Comparison of ENCODE assay signal across 16 cellular contexts in genomic region chr17:35973333-35974260, GRCh38. TPM values are rescaled to one million over a fixed set of nuclear protein-coding genes. Genes with fewer than 3 reads are reported as not detected.
A peak's percentile ranks its signal among the peaks of the same experiment; 100 is the strongest.
DNase-seq lines count a peak whose midpoint lies in the region; ATAC-seq, FAIRE-seq and TF ChIP-seq lines count a peak whose summit lies in the region.
"Had no signal": no experiment of that assay in that cellular context is flagged by ENCODE, and none has a peak within 500 bp of the region (broad histone marks: within the 10 kb centered on the region; RNA-seq: fewer than 3 reads in every experiment).

No MANE protein-coding gene starts in this region.

- H3K27ac Mint-ChIP-seq in activated CD4-positive, alpha-beta T cell treated with anti-CD3 and anti-CD28 coated beads, Interleukin-2, amount 10 ng/mL, durations not matched to agents 24 days and 14 days, result no peak overlapping the region

- H3K4me2 ChIP-seq in GM12878 (ENCODE audit: control insufficient read depth, insufficient read depth) (no peak overlapping the region), hepatocyte (peak overlapping the region; percentile 32)

- H3K36me3 ChIP-seq in GM12878 (ENCODE audit: control insufficient read depth in 2 of 2, insufficient read depth in 2 of 2, low read length in 1 of 2) (no peaks in the 10 kb centered on the region), hepatocyte (replicated peaks; ENCODE audit: insufficient read depth, low read depth) (no peaks in the 10 kb centered on the region), small intestine (ENCODE audit: control insufficient read depth in 2 of 2, insufficient read depth in 2 of 2, low read length in 2 of 2) (no peaks in the 10 kb centered on the region)
- H3K36me3 ChIP-seq: cardiac muscle cell had no signal

- no TSS peak for BruUV-seq in GM12878 (replicated peaks; lab: Mats Ljungman, UMichigan)

- no peaks in the 10 kb centered on the region for H3K9me3 Mint-ChIP-seq in activated CD4-positive, alpha-beta T cell treated with anti-CD3 and anti-CD28 coated beads, Interleukin-2, amount 10 ng/mL, durations not matched to agents 24 days and 14 days

- H2AFZ ChIP-seq in GM12878 (ENCODE audit: control insufficient read depth, low read depth, low read length) (no peak overlapping the region), hepatocyte (no peak overlapping the region)

- intact Hi-C loops in GM12878 (cut with micrococcal nuclease; ENCODE audit: unreplicated experiment), result no loop called here
- intact Hi-C loops in activated CD4-positive, alpha-beta T cell treated with anti-CD3 and anti-CD28 coated beads, Interleukin-2, amount 10 ng/mL, durations not matched to agents 24 days and 14 days (cut with micrococcal nuclease), result no loop called here

- H3K27me3 Mint-ChIP-seq in activated CD4-positive, alpha-beta T cell treated with anti-CD3 and anti-CD28 coated beads, Interleukin-2, amount 10 ng/mL, durations not matched to agents 24 days and 14 days, result peaks cover 8% of the 10 kb centered on the region

- H3K4me3 ChIP-seq in GM12878, result no peak overlapping the region
- no peak overlapping the region for H3K4me3 ChIP-seq in hepatocyte
- H3K4me3 ChIP-seq in small intestine (ENCODE audit: low read depth in 1 of 2, low read length in 2 of 2), result no peak overlapping the region
- H3K4me3 ChIP-seq: cardiac muscle cell had no signal

- H3K27me3 ChIP-seq in GM12878 (replicated peaks in 1 of 2; ENCODE audit: control insufficient read depth in 2 of 2, insufficient read depth in 2 of 2, low read length in 1 of 2), result no peaks in the 10 kb centered on the region
- H3K27me3 ChIP-seq in hepatocyte, result no peaks in the 10 kb centered on the region
- no peaks in the 10 kb centered on the region for H3K27me3 ChIP-seq in small intestine (ENCODE audit: control insufficient read depth in 2 of 2, insufficient read depth in 2 of 2, low read length in 2 of 2)
- H3K27me3 ChIP-seq: cardiac muscle cell had no signal

- no peak overlapping the region for H3K9ac ChIP-seq in GM12878 (ENCODE audit: control insufficient read depth, insufficient read depth, low read length)

- SMC1A ChIA-PET in GM12878 (lab: Charles Lee; ENCODE audit: uncharacterized antibody, unreplicated experiment), result interaction anchor here (0.7 to 17.2 kb wide), 10 partner anchors 8 to 511 kb away, joined by 3 to 485 read pairs (median 5); no protein-coding TSS in a partner anchor

- WGBS in GM12878 (ENCODE audit: insufficient coverage, insufficient replicate concordance, low lambda C conversion rate, missing lambda C conversion rate), result 46% methylated on average over 10 of the region's 10 CpGs
- WGBS in hepatocyte (ENCODE audit: low lambda C conversion rate, missing lambda C conversion rate), result 30% methylated on average over 10 of the region's 10 CpGs
- whole genome bisulfite sequencing in small intestine, 3 donors, result 32 to 48% (median 47%) methylated on average over 10 of the region's 10 CpGs

- H3K79me2 ChIP-seq in GM12878 (ENCODE audit: control insufficient read depth, insufficient read depth, low read length), result no peaks in the 10 kb centered on the region
- H3K79me2 ChIP-seq in hepatocyte, result no peaks in the 10 kb centered on the region

- POLR2A ChIA-PET in GM12878 (lab: Charles Lee), result interaction anchor here (1.0 to 1.7 kb wide), 4 partner anchors 12 to 116 kb away, joined by 3 to 5 read pairs (median 4); partner anchors contain the start of gene CCL3

- ATAC-seq in GM12878 (no peak), HG02981 (IDR thresholded peaks at IDR 0.05; ENCODE audit: unreplicated experiment) (no peak)

- H3K9me3 ChIP-seq in GM12878 (replicated peaks; ENCODE audit: control insufficient read depth, insufficient read depth, low read length), result no peaks in the 10 kb centered on the region
- H3K9me3 ChIP-seq in hepatocyte (ENCODE audit: low read depth), result no peaks in the 10 kb centered on the region
- H3K9me3 ChIP-seq in small intestine (ENCODE audit: control insufficient read depth, low read depth), result no peaks in the 10 kb centered on the region

- H3K4me1 Mint-ChIP-seq in activated CD4-positive, alpha-beta T cell treated with anti-CD3 and anti-CD28 coated beads, Interleukin-2, amount 10 ng/mL, durations not matched to agents 24 days and 14 days, result peaks cover 5% of the 10 kb centered on the region

- no peaks in the 10 kb centered on the region for H3K9me2 ChIP-seq in hepatocyte (replicated peaks; ENCODE audit: insufficient read depth)

- TF ChIP-seq POLR2A in GM12878 (IDR thresholded peaks at IDR 0.05; ENCODE audit: low read depth, low read length), result no peak

- H3K36me3 Mint-ChIP-seq in activated CD4-positive, alpha-beta T cell treated with anti-CD3 and anti-CD28 coated beads, Interleukin-2, amount 10 ng/mL, durations not matched to agents 24 days and 14 days (ENCODE audit: low read depth), result no peaks in the 10 kb centered on the region

- H3K4me1 ChIP-seq in GM12878 (ENCODE audit: control insufficient read depth, insufficient read depth, low read length) (peaks cover 6% of the 10 kb centered on the region; the same call in 1 of the 2 replicates), hepatocyte (ENCODE audit: insufficient read depth) (peaks cover 27% of the 10 kb centered on the region), small intestine (ENCODE audit: control insufficient read depth in 2 of 2, insufficient read depth in 1 of 2, low read depth in 1 of 2, low read length in 1 of 2) (peaks cover 0 to 3% of the 10 kb centered on the region in 2 donors)

- TF ChIP-seq EP300 in GM12878 (IDR thresholded peaks at IDR 0.05; ENCODE audit: borderline replicate concordance in 1 of 2, control insufficient read depth in 1 of 2, low read depth in 2 of 2, low read length in 2 of 2), result no peak

- no peaks in the 10 kb centered on the region for H4K20me1 ChIP-seq in GM12878 (ENCODE audit: control insufficient read depth, insufficient read depth)
- no peaks in the 10 kb centered on the region for H4K20me1 ChIP-seq in hepatocyte (ENCODE audit: insufficient read depth, poor library complexity, severe bottlenecking)

- RAD21 ChIA-PET in GM12878 (lab: Charles Lee; ENCODE audit: unreplicated experiment), result interaction anchor here (1.0 to 17.2 kb wide), 9 partner anchors 9 to 512 kb away, joined by 3 to 342 read pairs (median 3); partner anchors contain the start of gene CCL3

- in situ Hi-C loops in GM12878 (cut with MboI), result loop anchor here (5.0 kb wide), 3 partner anchors 99 to 514 kb away; partner anchors contain the start of gene ZNHIT3

- FAIRE-seq in GM12878 (lab: Jason Lieb, UNC) (no peak), small intestine (lab: Jason Lieb, UNC) (no peak)
- FAIRE-seq: frontal cortex, GM12891 had no signal

- H3K27ac ChIP-seq in GM12878 (ENCODE audit: control insufficient read depth, insufficient read depth) (no peak overlapping the region), hepatocyte (peak overlapping the region; percentile 82), small intestine (ENCODE audit: low read depth in 1 of 2, low read length in 1 of 2) (peak overlapping the region in 1 of 2 donors; percentile 27)
- H3K27ac ChIP-seq: cardiac muscle cell had no signal

- peak; percentile 50 for DNase-seq in NK-92 treated with Interleukin-12 subunit alpha and Interleukin-12 subunit beta, amount 100 ng/mL, for 24 hours (lab: John Stamatoyannopoulos, UW)
- DNase-seq in NK-92 (lab: John Stamatoyannopoulos, UW; ENCODE audit: unreplicated experiment) (no peak), GM12878 (ENCODE audit: low read depth, low spot score) (no peak), hepatocyte (ENCODE audit: low spot score) (peak; percentile 61), small intestine (peak; percentile 64)
- no peak for DNase-seq in activated effector memory CD4-positive, alpha-beta T cell treated with anti-CD3 and anti-CD28 coated beads, Interleukin-2, amount 50 U/mL, for 16 hours
- DNase-seq in activated CD4-positive, alpha-beta T cell treated with anti-CD3 and anti-CD28 coated beads, Interleukin-2, amount 10 ng/mL, durations not matched to agents 24 days and 14 days, result no peak
- DNase-seq: 8988T, DMS 273 treated with DMSO at 0.1 percent for 48 hours, midbrain, NCI-H146, T1000 had no signal

- no peak for TF ChIP-seq RAD21 in GM12878 (IDR thresholded peaks at IDR 0.05; ENCODE audit: insufficient read depth, low read depth, low read length)

- H3K4me3 Mint-ChIP-seq in activated CD4-positive, alpha-beta T cell treated with anti-CD3 and anti-CD28 coated beads, Interleukin-2, amount 10 ng/mL, durations not matched to agents 24 days and 14 days, result no peak overlapping the region

- CTCF ChIA-PET in GM12878 (lab: Yijun Ruan, JAX), result interaction anchor here (0.8 to 19.0 kb wide), 10 partner anchors 8 to 512 kb away, joined by 3 to 622 read pairs (median 4); partner anchors contain the start of gene CCL16

- TF ChIP-seq CTCF in GM12878 (IDR thresholded peaks at IDR 0.05 in 2 of 3, conservative IDR thresholded peaks at IDR 0.05 in 1 of 3; ENCODE audit: control insufficient read depth in 2 of 3, extremely low read depth in 1 of 3, insufficient read depth in 1 of 3, low read depth in 3 of 3, low read length in 3 of 3) (no peak), hepatocyte (IDR thresholded peaks at IDR 0.05; ENCODE audit: poor library complexity) (no peak)

RNA-seq across cellular contexts. Expression of gene CCL16, which starts 7.7 kb away (rescaled TPM):
- not detected in 2 replicates for total RNA-seq in GM12878 (2013; cell fraction: nucleolus; rRNA removed)
- total RNA-seq in GM12878 (2014; rRNA removed) (not detected in 2 replicates), GM12878 (2014; rRNA removed; fragmentation: Illumina TruSeq; extraction: Trizol) (not detected in 2 replicates), GM12878 (2021) (not detected in 2 replicates), hepatocyte (not detected in 2 replicates)
- polyA plus RNA-seq in GM12878 (2011; ENCODE audit: low read depth), result not detected
- polyA plus RNA-seq in GM12878 (2011; rRNA removed) (not detected in 2 replicates), GM12878 (2014; fragmentation: Illumina TruSeq; extraction: Trizol) (not detected in 2 replicates), GM12878 (2014; fragmentation: Nextera tagmentation; extraction: Ambion mirVana) (not detected), GM12878 (2014; rRNA removed) (not detected in 2 replicates), GM12878 (2016; fragmentation: Nextera tagmentation; extraction: Ambion mirVana) (not detected), hepatocyte (not detected in 2 replicates), small intestine (under 1 TPM in 1 of 3 donors, not detected in 2; 0.19 TPM)
- polyA plus RNA-seq in GM12878 (2011; cell fraction: cytosol; rRNA removed), result not detected in 2 replicates
- not detected in 2 replicates for polyA plus RNA-seq in GM12878 (2011; cell fraction: nucleus; rRNA removed)
- not detected in 2 replicates for polyA plus RNA-seq in GM12878 (2012)
- not detected in 2 replicates for polyA minus RNA-seq in GM12878 (2011; rRNA and poly(A)+ RNA removed)
- polyA minus RNA-seq in GM12878 (2011; cell fraction: cytosol; rRNA and poly(A)+ RNA removed), result not detected in 2 replicates
- polyA minus RNA-seq in GM12878 (2011; cell fraction: nucleus; rRNA and poly(A)+ RNA removed), result not detected in 2 replicates
- total RNA-seq in activated CD4-positive, alpha-beta T cell treated with anti-CD3 and anti-CD28 coated beads, Interleukin-2, amount 10 ng/mL, durations not matched to agents 24 days and 14 days, result not detected in 2 replicates
- total RNA-seq: cardiac muscle cell, frontal cortex had no signal
- polyA plus RNA-seq: cardiac muscle cell had no signal

RNA-seq across cellular contexts. Expression of gene CCL14, which starts 12.9 kb away (rescaled TPM):
- not detected in 2 replicates for total RNA-seq in GM12878 (2013; cell fraction: nucleolus; rRNA removed)
- total RNA-seq in GM12878 (2014; rRNA removed) (not detected in 2 replicates), GM12878 (2014; rRNA removed; fragmentation: Illumina TruSeq; extraction: Trizol) (not detected in 2 replicates), GM12878 (2021) (not detected in 2 replicates), hepatocyte (0.27 and 1.5 TPM in 2 replicates)
- polyA plus RNA-seq in GM12878 (2011; ENCODE audit: low read depth), result not detected
- polyA plus RNA-seq in GM12878 (2011; rRNA removed) (not detected in 2 replicates), GM12878 (2014; fragmentation: Illumina TruSeq; extraction: Trizol) (not detected in 2 replicates), GM12878 (2014; fragmentation: Nextera tagmentation; extraction: Ambion mirVana) (not detected), GM12878 (2014; rRNA removed) (not detected in 2 replicates), GM12878 (2016; fragmentation: Nextera tagmentation; extraction: Ambion mirVana) (not detected), hepatocyte (0.56 and 1.7 TPM in 2 replicates), small intestine (10 to 100 TPM in 1 of 3 donors, 1 to 10 TPM in 2; 5.4 to 61.9 (median 7.2) TPM)
- not detected in 2 replicates for polyA plus RNA-seq in GM12878 (2011; cell fraction: cytosol; rRNA removed)
- polyA plus RNA-seq in GM12878 (2011; cell fraction: nucleus; rRNA removed), result not detected in 2 replicates
- polyA plus RNA-seq in GM12878 (2012), result not detected in 2 replicates
- not detected in 2 replicates for polyA minus RNA-seq in GM12878 (2011; rRNA and poly(A)+ RNA removed)
- not detected in 2 replicates for polyA minus RNA-seq in GM12878 (2011; cell fraction: cytosol; rRNA and poly(A)+ RNA removed)
- polyA minus RNA-seq in GM12878 (2011; cell fraction: nucleus; rRNA and poly(A)+ RNA removed), result not detected in 2 replicates
- total RNA-seq in activated CD4-positive, alpha-beta T cell treated with anti-CD3 and anti-CD28 coated beads, Interleukin-2, amount 10 ng/mL, durations not matched to agents 24 days and 14 days, result not detected in 2 replicates
- total RNA-seq: cardiac muscle cell, frontal cortex had no signal
- polyA plus RNA-seq: cardiac muscle cell had no signal

RNA-seq across cellular contexts. Expression of gene CCL15, which starts 27.8 kb away (rescaled TPM):
- not detected in 2 replicates for total RNA-seq in GM12878 (2013; cell fraction: nucleolus; rRNA removed)
- total RNA-seq in GM12878 (2014; rRNA removed) (not detected in 2 replicates), GM12878 (2014; rRNA removed; fragmentation: Illumina TruSeq; extraction: Trizol) (not detected in 2 replicates), GM12878 (2021) (not detected in 2 replicates), hepatocyte (32.0 and 40.1 TPM in 2 replicates)
- not detected for polyA plus RNA-seq in GM12878 (2011; ENCODE audit: low read depth)
- polyA plus RNA-seq in GM12878 (2011; rRNA removed) (not detected in 2 replicates), GM12878 (2014; fragmentation: Illumina TruSeq; extraction: Trizol) (0.12 TPM in 1 of 2 replicates, not detected in the other), GM12878 (2014; fragmentation: Nextera tagmentation; extraction: Ambion mirVana) (not detected), GM12878 (2014; rRNA removed) (not detected in 2 replicates), GM12878 (2016; fragmentation: Nextera tagmentation; extraction: Ambion mirVana) (not detected), hepatocyte (39.0 and 42.2 TPM in 2 replicates), small intestine (10 to 100 TPM; 22.6 to 72.7 (median 51.9) TPM)
- not detected in 2 replicates for polyA plus RNA-seq in GM12878 (2011; cell fraction: cytosol; rRNA removed)
- not detected in 2 replicates for polyA plus RNA-seq in GM12878 (2011; cell fraction: nucleus; rRNA removed)
- polyA plus RNA-seq in GM12878 (2012), result not detected in 2 replicates
- polyA minus RNA-seq in GM12878 (2011; rRNA and poly(A)+ RNA removed), result not detected in 2 replicates
- polyA minus RNA-seq in GM12878 (2011; cell fraction: cytosol; rRNA and poly(A)+ RNA removed), result not detected in 2 replicates
- not detected in 2 replicates for polyA minus RNA-seq in GM12878 (2011; cell fraction: nucleus; rRNA and poly(A)+ RNA removed)
- total RNA-seq in activated CD4-positive, alpha-beta T cell treated with anti-CD3 and anti-CD28 coated beads, Interleukin-2, amount 10 ng/mL, durations not matched to agents 24 days and 14 days, result not detected in 2 replicates
- total RNA-seq: cardiac muscle cell, frontal cortex had no signal
- polyA plus RNA-seq: cardiac muscle cell had no signal

RNA-seq across cellular contexts. Expression of gene LYZL6, which starts 30.1 kb away (rescaled TPM):
- total RNA-seq in GM12878 (2013; cell fraction: nucleolus; rRNA removed), result not detected in 2 replicates
- total RNA-seq in GM12878 (2014; rRNA removed) (not detected in 2 replicates), GM12878 (2014; rRNA removed; fragmentation: Illumina TruSeq; extraction: Trizol) (not detected in 2 replicates), GM12878 (2021) (not detected in 2 replicates), hepatocyte (not detected in 2 replicates)
- polyA plus RNA-seq in GM12878 (2011; ENCODE audit: low read depth), result not detected
- polyA plus RNA-seq in GM12878 (2011; rRNA removed) (not detected in 2 replicates), GM12878 (2014; fragmentation: Illumina TruSeq; extraction: Trizol) (not detected in 2 replicates), GM12878 (2014; fragmentation: Nextera tagmentation; extraction: Ambion mirVana) (not detected), GM12878 (2014; rRNA removed) (not detected in 2 replicates), GM12878 (2016; fragmentation: Nextera tagmentation; extraction: Ambion mirVana) (not detected), hepatocyte (not detected in 2 replicates), small intestine (not detected)
- polyA plus RNA-seq in GM12878 (2011; cell fraction: cytosol; rRNA removed), result not detected in 2 replicates
- not detected in 2 replicates for polyA plus RNA-seq in GM12878 (2011; cell fraction: nucleus; rRNA removed)
- polyA plus RNA-seq in GM12878 (2012), result not detected in 2 replicates
- polyA minus RNA-seq in GM12878 (2011; rRNA and poly(A)+ RNA removed), result not detected in 2 replicates
- polyA minus RNA-seq in GM12878 (2011; cell fraction: cytosol; rRNA and poly(A)+ RNA removed), result not detected in 2 replicates
- polyA minus RNA-seq in GM12878 (2011; cell fraction: nucleus; rRNA and poly(A)+ RNA removed), result not detected in 2 replicates
- total RNA-seq in activated CD4-positive, alpha-beta T cell treated with anti-CD3 and anti-CD28 coated beads, Interleukin-2, amount 10 ng/mL, durations not matched to agents 24 days and 14 days, result not detected in 2 replicates
- total RNA-seq: cardiac muscle cell, frontal cortex had no signal
- polyA plus RNA-seq: cardiac muscle cell had no signal

RNA-seq across cellular contexts. Expression of gene RDM1, which starts 43.0 kb away (rescaled TPM):
- 7.0 and 7.8 TPM in 2 replicates for total RNA-seq in GM12878 (2013; cell fraction: nucleolus; rRNA removed)
- total RNA-seq in GM12878 (2014; rRNA removed) (5.7 and 8.8 TPM in 2 replicates), GM12878 (2014; rRNA removed; fragmentation: Illumina TruSeq; extraction: Trizol) (5.9 and 8.1 TPM in 2 replicates), GM12878 (2021) (9.7 and 12.1 TPM in 2 replicates), hepatocyte (0.80 and 0.87 TPM in 2 replicates)
- polyA plus RNA-seq in GM12878 (2011; ENCODE audit: low read depth), result 3.5 TPM
- polyA plus RNA-seq in GM12878 (2011; rRNA removed) (18.4 and 21.8 TPM in 2 replicates), GM12878 (2014; fragmentation: Illumina TruSeq; extraction: Trizol) (9.6 and 11.1 TPM in 2 replicates), GM12878 (2014; fragmentation: Nextera tagmentation; extraction: Ambion mirVana) (10 to 100 TPM; 12.0 to 15.9 TPM), GM12878 (2014; rRNA removed) (6.2 and 8.2 TPM in 2 replicates), GM12878 (2016; fragmentation: Nextera tagmentation; extraction: Ambion mirVana) (10 to 100 TPM; 11.7 to 16.0 TPM), hepatocyte (2.1 TPM in 1 of 2 replicates, not detected in the other), small intestine (1 to 10 TPM in 2 of 3 donors, not detected in 1; 1.9 to 4.5 TPM)
- 13.6 and 14.1 TPM in 2 replicates for polyA plus RNA-seq in GM12878 (2011; cell fraction: cytosol; rRNA removed)
- 23.8 and 26.1 TPM in 2 replicates for polyA plus RNA-seq in GM12878 (2011; cell fraction: nucleus; rRNA removed)
- polyA plus RNA-seq in GM12878 (2012), result 3.9 and 6.2 TPM in 2 replicates
- 6.9 and 9.1 TPM in 2 replicates for polyA minus RNA-seq in GM12878 (2011; rRNA and poly(A)+ RNA removed)
- polyA minus RNA-seq in GM12878 (2011; cell fraction: cytosol; rRNA and poly(A)+ RNA removed), result 3.2 and 4.0 TPM in 2 replicates
- 7.0 and 10.0 TPM in 2 replicates for polyA minus RNA-seq in GM12878 (2011; cell fraction: nucleus; rRNA and poly(A)+ RNA removed)
- 2.6 and 2.9 TPM in 2 replicates for total RNA-seq in activated CD4-positive, alpha-beta T cell treated with anti-CD3 and anti-CD28 coated beads, Interleukin-2, amount 10 ng/mL, durations not matched to agents 24 days and 14 days

Comparison
In these comparisons a context has a peak if more than half of its experiments do, and no peak if none do; other contexts are left out.
1. DNase-seq: peak in NK-92 treated with Interleukin-12 subunit alpha and Interleukin-12 subunit beta, amount 100 ng/mL, for 24 hours (single experiment), hepatocyte (single experiment) and small intestine (single experiment); none in NK-92 (single experiment), GM12878 (single experiment), activated effector memory CD4-positive, alpha-beta T cell treated with anti-CD3 and anti-CD28 coated beads, Interleukin-2, amount 50 U/mL, for 16 hours (single experiment) and activated CD4-positive, alpha-beta T cell treated with anti-CD3 and anti-CD28 coated beads, Interleukin-2, amount 10 ng/mL, durations not matched to agents 24 days and 14 days (single experiment).
2. RNA of gene CCL15, which starts 27.8 kb away (total RNA-seq): 32.0 to 40.1 TPM in hepatocyte; not detected in GM12878 and not detected in activated CD4-positive, alpha-beta T cell treated with anti-CD3 and anti-CD28 coated beads, Interleukin-2, amount 10 ng/mL, durations not matched to agents 24 days and 14 days; every median in the first group is over 10 times any median in the second.